Comparison of ENCODE assay signal across 8 cellular contexts in genomic region chr9:95018099-95018927, GRCh38.
DNase-seq lines count a peak whose midpoint lies in the region; ATAC-seq and TF ChIP-seq lines count a peak whose summit lies in the region.

No MANE protein-coding gene starts in this region.

- H3K4me3 ChIP-seq in HAP-1, result no peak overlapping the region
- H3K4me3 ChIP-seq in ascending aorta, result peak overlapping the region; percentile 24 to 53
- peak overlapping the region in 1 of 4 donors; percentile 7 for H3K4me3 ChIP-seq in stomach
- H3K4me3 ChIP-seq in Peyer's patch, result no peak overlapping the region

- H3K27me3 ChIP-seq in HAP-1 (ENCODE audit: low read depth) (no peaks in the 10 kb centered on the region), ascending aorta (no peaks in the 10 kb centered on the region), stomach (no peaks in the 10 kb centered on the region), Peyer's patch (no peaks in the 10 kb centered on the region)

- TF ChIP-seq EP300 in stomach (IDR thresholded peaks at IDR 0.05), result no peak

- no peak for TF ChIP-seq POLR2A in stomach (IDR thresholded peaks at IDR 0.05)
- TF ChIP-seq POLR2A in Peyer's patch (IDR thresholded peaks at IDR 0.05), result no peak

- intact Hi-C loops in ascending aorta (cut with DNase I), result no loop called here
- intact Hi-C loops in stomach (cut with DNase I; ENCODE audit: low total_unique reads), result no loop called here

- in situ Hi-C loops in HAP-1 (cut with MboI; ENCODE audit: low sequenced_read_pairs), result no loop called here

- DNase-seq in HAP-1 (ENCODE audit: low spot score in 2 of 2) (peak; percentile 55 to 59), ascending aorta (ENCODE audit: low spot score in 2 of 2) (peak in 1 of 2 donors; percentile 81), islet precursor cell (peak; percentile 88), stomach (no peak), NOMO-1 treated with DMSO at 0.1 percent for 48 hours (lab: John Stamatoyannopoulos, UW; ENCODE audit: unreplicated experiment) (no peak), GM19240 (ENCODE audit: insufficient read length, low spot score) (no peak), Peyer's patch (no peak)

- H3K27ac ChIP-seq in ascending aorta (peak overlapping the region; percentile 99 to 100), stomach (peak overlapping the region; percentile 41 to 80 (median 66)), Peyer's patch (peak overlapping the region in 2 of 4 donors; percentile 47 to 75)

- no peak for TF ChIP-seq CTCF in ascending aorta (IDR thresholded peaks at IDR 0.05)
- TF ChIP-seq CTCF in stomach (IDR thresholded peaks at IDR 0.05), result no peak
- no peak for TF ChIP-seq CTCF in Peyer's patch (IDR thresholded peaks at IDR 0.05)

- ATAC-seq in GM21381 (IDR thresholded peaks at IDR 0.05; ENCODE audit: unreplicated experiment), result no peak

- 46 to 65% (median 59%) methylated on average over 11 of the region's 11 CpGs for WGBS in stomach, 5 donors

- peaks cover 6% of the 10 kb centered on the region for H3K4me1 ChIP-seq in HAP-1
- H3K4me1 ChIP-seq in ascending aorta, result peaks cover 24 to 83% of the 10 kb centered on the region in 2 donors
- H3K4me1 ChIP-seq in stomach, result peaks cover 25 to 97% (median 67%) of the 10 kb centered on the region in 4 donors
- H3K4me1 ChIP-seq in Peyer's patch, result peaks cover 0 to 23% (median 0%) of the 10 kb centered on the region in 4 donors

- H3K9me3 ChIP-seq in HAP-1 (no peaks in the 10 kb centered on the region), ascending aorta (no peaks in the 10 kb centered on the region), stomach (no peaks in the 10 kb centered on the region), Peyer's patch (no peaks in the 10 kb centered on the region)

- peaks cover 17% of the 10 kb centered on the region for H3K36me3 ChIP-seq in HAP-1 (replicated peaks)
- H3K36me3 ChIP-seq in ascending aorta, result peaks cover 29 to 47% of the 10 kb centered on the region in 2 donors
- peaks cover 18 to 65% (median 53%) of the 10 kb centered on the region in 4 donors for H3K36me3 ChIP-seq in stomach
- H3K36me3 ChIP-seq in Peyer's patch, result peaks cover 0 to 33% (median 0%) of the 10 kb centered on the region in 3 donors

Comparison
In these comparisons a context has a peak if more than half of its experiments do, and no peak if none do; other contexts are left out.
1. DNase-seq: peak in HAP-1 (2 of 2) and islet precursor cell (single experiment); none in stomach (single experiment), NOMO-1 treated with DMSO at 0.1 percent for 48 hours (single experiment), GM19240 (single experiment) and Peyer's patch (0 of 3).
2. H3K4me3 ChIP-seq: peak in ascending aorta (2 of 2); none in HAP-1 (single experiment) and Peyer's patch (0 of 4).